ENCODE assay signal across 21 cellular contexts in the genomic region with DNA sequence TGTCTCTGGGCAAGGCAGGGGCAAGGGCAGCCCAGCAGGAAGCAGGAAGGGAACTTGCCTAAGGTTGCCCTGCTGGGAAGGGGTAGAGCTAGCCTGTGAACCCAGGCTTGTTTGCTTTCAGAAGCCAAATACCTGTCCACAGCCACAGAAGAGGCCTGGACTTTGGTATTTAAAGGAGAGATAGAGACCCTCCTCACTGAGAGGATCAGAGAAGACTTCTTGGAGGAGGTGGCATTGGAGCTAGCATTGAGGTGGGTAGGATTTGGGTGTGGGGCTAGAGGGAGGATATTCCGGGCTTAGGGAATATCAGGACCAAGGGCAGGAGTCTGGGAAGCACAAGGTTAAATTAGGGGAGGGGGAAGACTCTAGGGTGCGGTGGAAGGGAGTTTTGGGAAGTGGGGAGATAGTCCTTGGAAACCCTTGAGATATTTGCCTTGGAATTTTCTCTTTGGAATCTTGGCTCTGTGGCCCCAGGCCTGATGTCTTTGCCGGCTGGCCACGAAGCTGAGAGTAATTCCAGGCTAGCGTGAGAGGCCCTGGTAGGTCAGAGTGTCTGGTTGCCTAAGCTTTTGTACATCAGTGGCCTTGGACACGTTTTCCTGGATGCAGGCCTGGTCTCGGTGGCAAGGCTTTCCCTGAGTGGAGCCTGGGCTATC. TPM values are rescaled to one million over a fixed set of nuclear protein-coding genes. Genes with fewer than 3 reads are reported as not detected.
DNase-seq lines count a peak whose midpoint lies in the region; ATAC-seq and TF ChIP-seq lines count a peak whose summit lies in the region.
"Had no signal": no experiment of that assay in that cellular context is flagged by ENCODE, and none has a peak within 500 bp of the region (broad histone marks: within the 10 kb centered on the region; RNA-seq: fewer than 3 reads in every experiment).

No MANE protein-coding gene starts in this region.

- H2BK5ac ChIP-seq in trophoblast cell (ENCODE audit: low read depth, low read length, poor library complexity) = peak overlapping the region; percentile 6

- H3K79me1 ChIP-seq in trophoblast cell (ENCODE audit: low read length) = peaks cover 3% of the 10 kb centered on the region

- no peak for TF ChIP-seq POLR2A in heart left ventricle (IDR thresholded peaks at IDR 0.05)

- no peaks in the 10 kb centered on the region for H3K79me2 ChIP-seq in trophoblast cell (ENCODE audit: control insufficient read depth, insufficient read depth, low read length, poor library complexity)

- no peak overlapping the region for H3K4me3 ChIP-seq in heart left ventricle
- no peak overlapping the region for H3K4me3 ChIP-seq in trophoblast cell (ENCODE audit: low read depth, low read length)
- H3K4me3 ChIP-seq: SJCRH30 had no signal

- DNase-seq in ELF-1 (ENCODE audit: low read depth, low spot score) (peak; percentile 62), RPMI7951 (ENCODE audit: low read depth) (peak; percentile 37), heart left ventricle (no peak), trophoblast cell (no peak), H4 (ENCODE audit: low spot score) (no peak), SIG-M5 (lab: John Stamatoyannopoulos, UW) (no peak), UCSD-AML1 (lab: John Stamatoyannopoulos, UW; ENCODE audit: unreplicated experiment) (no peak), cortex of kidney (lab: John Stamatoyannopoulos, UW) (no peak)
- DNase-seq: ACHN, AML-193, DMS 273 treated with DMSO at 0.1 percent for 48 hours, GDM1, NCI-H1105, NCI-H2081 treated with DMSO at 0.1 percent for 48 hours, NCI-H510A treated with DMSO at 0.1 percent for 48 hours, NCI-H774, OCI-M1, RPMI8226, SJCRH30 had no signal

- peak overlapping the region; percentile 56 for H3K14ac ChIP-seq in trophoblast cell (ENCODE audit: low read length)

- no peak overlapping the region for H4K12ac ChIP-seq in trophoblast cell (ENCODE audit: low read depth, low read length)

- H3K9me3 ChIP-seq in heart left ventricle (no peaks in the 10 kb centered on the region), trophoblast cell (ENCODE audit: insufficient read depth, low read depth, low read length) (no peaks in the 10 kb centered on the region)
- H3K9me3 ChIP-seq: SJCRH30 had no signal

- no peak overlapping the region for H2AK5ac ChIP-seq in trophoblast cell (ENCODE audit: low read length)

- H3K9ac ChIP-seq in trophoblast cell (ENCODE audit: low read length) = no peak overlapping the region

- no peak for TF ChIP-seq CTCF in heart left ventricle (IDR thresholded peaks at IDR 0.05)

- WGBS in heart left ventricle, 4 donors = 42 to 86% (median 74%) methylated on average over 5 to 7 of the region's 7 CpGs
- no CpG with 5 or more reads among the region's 7 CpGs for WGBS in trophoblast cell (ENCODE audit: extremely low coverage, insufficient coverage, insufficient read length)

- no peak overlapping the region for H3K23ac ChIP-seq in trophoblast cell (ENCODE audit: low read length)

- peak overlapping the region; percentile 14 for H2BK120ac ChIP-seq in trophoblast cell (ENCODE audit: insufficient read depth, low read length, poor library complexity)

- H3K27me3 ChIP-seq in heart left ventricle = peaks cover 0 to 18% (median 0%) of the 10 kb centered on the region in 9 donors
- H3K27me3 ChIP-seq in trophoblast cell (ENCODE audit: insufficient read depth, low read length) = no peaks in the 10 kb centered on the region

- intact Hi-C loops in heart left ventricle (cut with DNase I) = loop anchor here in 1 of 10 donors (5.0 kb wide), 1 partner anchor 42 kb away; no protein-coding TSS in a partner anchor

- no peak overlapping the region for H3K4me2 ChIP-seq in trophoblast cell (ENCODE audit: low read length)

- no peak overlapping the region for H4K8ac ChIP-seq in trophoblast cell (ENCODE audit: low read depth, low read length)

- H3K18ac ChIP-seq in trophoblast cell (ENCODE audit: low read length) = no peak overlapping the region

- no peak overlapping the region for H2AFZ ChIP-seq in trophoblast cell (ENCODE audit: insufficient read depth, low read length, poor library complexity)

- peak overlapping the region; percentile 20 for H4K91ac ChIP-seq in trophoblast cell (ENCODE audit: low read depth, low read length)

- peaks cover 0 to 20% (median 8%) of the 10 kb centered on the region in 12 donors for H3K4me1 ChIP-seq in heart left ventricle
- peaks cover 18 to 20% of the 10 kb centered on the region in 2 experiments for H3K4me1 ChIP-seq in trophoblast cell (ENCODE audit: control insufficient read depth in 1 of 2, insufficient read depth in 2 of 2, low read length in 2 of 2)
- H3K4me1 ChIP-seq: SJCRH30 had no signal

- H3K36me3 ChIP-seq in heart left ventricle (no peaks in the 10 kb centered on the region), trophoblast cell (ENCODE audit: control insufficient read depth in 1 of 2, insufficient read depth in 2 of 2, low read length in 2 of 2) (no peaks in the 10 kb centered on the region)
- H3K36me3 ChIP-seq: SJCRH30 had no signal

- H3K4ac ChIP-seq in trophoblast cell (ENCODE audit: low read depth, low read length) = no peak overlapping the region

- peak in 3 of 4 donors; percentile 20 to 59 (median 50) for ATAC-seq in heart left ventricle
- ATAC-seq: HCT116 had no signal

- H2BK12ac ChIP-seq in trophoblast cell (ENCODE audit: low read length) = no peak overlapping the region

- peak overlapping the region in 1 of 12 donors; percentile 42 for H3K27ac ChIP-seq in heart left ventricle
- H3K27ac ChIP-seq in trophoblast cell (ENCODE audit: low read depth, low read length) = no peak overlapping the region
- H3K27ac ChIP-seq: C4-2B, SJCRH30 had no signal

RNA-seq across cellular contexts. Expression of a gene that starts 13.1 kb away (rescaled TPM):
- 44.2 and 46.9 TPM in 2 replicates for total RNA-seq in RPMI7951 (2014; rRNA removed; shearing (Covaris generic))
- total RNA-seq in heart left ventricle = 1 to 10 TPM in 2 of 9 donors, under 1 TPM in 7; 0.30 to 1.5 (median 0.74) TPM
- 1 to 10 TPM in 1 of 2 donors, under 1 TPM in 1; 0.46 to 1.7 TPM for polyA plus RNA-seq in heart left ventricle
- 43.4 and 44.7 TPM in 2 replicates for polyA plus RNA-seq in trophoblast cell (2013)
- total RNA-seq in H4 (2014; rRNA removed; shearing (Covaris generic)) = 8.1 and 8.9 TPM in 2 replicates

Comparison
In these comparisons a context has a peak if more than half of its experiments do, and no peak if none do; other contexts are left out.
1. DNase-seq: peak in ELF-1 (single experiment) and RPMI7951 (single experiment); none in heart left ventricle (0 of 5), trophoblast cell (0 of 2), H4 (single experiment), SIG-M5 (single experiment), UCSD-AML1 (single experiment) and cortex of kidney (single experiment).